ENCODE assay signal across 8 cellular contexts in the genomic region with DNA sequence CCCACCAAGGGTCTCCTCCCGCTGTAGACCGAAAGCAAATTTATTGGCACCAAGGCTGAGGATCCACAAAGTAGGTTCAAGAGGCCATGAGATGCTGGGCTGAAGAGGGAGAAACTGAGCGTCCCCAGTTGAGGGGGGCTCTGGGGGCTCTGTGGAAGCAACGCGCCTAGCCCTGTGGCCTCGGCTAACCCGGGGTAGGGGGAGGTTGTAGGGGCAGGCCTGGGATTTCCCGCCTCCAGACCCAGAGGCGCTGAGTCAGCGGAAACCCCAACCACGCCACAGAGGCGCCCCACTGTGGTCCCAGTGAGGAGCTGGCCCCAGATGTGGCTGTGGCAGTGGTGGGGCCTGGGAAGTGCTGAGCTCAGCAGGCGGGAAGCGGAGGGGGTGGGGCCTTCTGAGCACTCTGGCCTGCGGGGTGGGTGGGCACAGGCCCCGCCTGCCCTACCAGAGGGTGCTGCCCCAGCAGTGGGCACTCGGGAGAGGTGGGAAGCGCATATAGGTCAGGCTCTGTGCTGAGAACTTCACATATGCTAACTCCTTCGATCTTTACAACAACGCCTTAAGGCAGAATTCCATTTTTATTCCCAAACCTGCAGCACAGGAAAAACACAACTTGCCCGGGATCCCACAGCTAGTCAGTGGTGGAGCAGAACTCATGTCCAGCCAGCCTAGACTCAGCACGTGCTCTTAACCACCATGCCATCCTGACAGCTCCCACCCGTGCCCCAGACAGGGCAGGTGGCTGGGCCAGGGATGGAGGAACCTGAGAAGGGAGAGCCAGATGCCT. TPM values are rescaled to one million over a fixed set of nuclear protein-coding genes. Genes with fewer than 3 reads are reported as not detected.
DNase-seq lines count a peak whose midpoint lies in the region; ATAC-seq, FAIRE-seq and TF ChIP-seq lines count a peak whose summit lies in the region.

No MANE protein-coding gene starts in this region.

- TF ChIP-seq RAD21 in H1 (IDR thresholded peaks at IDR 0.05 in 1 of 2, conservative IDR thresholded peaks at IDR 0.05 in 1 of 2; ENCODE audit: low read depth in 2 of 2, low read length in 2 of 2), result peak; percentile 32 to 47; a peak in 3 of 4 replicates

- H3K4me3 Mint-ChIP-seq in stimulated activated naive B cell treated with anti-CD40 and anti-IgM and Interleukin-4, amounts not matched to agents 10 μg/mL and 1 μg/mL and 100 μg/mL, for 72 hours, result peak overlapping the region; percentile 44 to 66

- H3K4me3 ChIP-seq in H1 (ENCODE audit: extremely low read depth in 1 of 4, insufficient read depth in 2 of 4, low read depth in 3 of 4, low read length in 4 of 4) (peak overlapping the region in 3 of 4 experiments; percentile 15 to 69 (median 17); a peak in 5 of 8 replicates), mucosa of stomach (ENCODE audit: low read length) (peak overlapping the region; percentile 3)

- peak overlapping the region; percentile 70 to 78 for H3K4me2 ChIP-seq in H1 (ENCODE audit: insufficient read depth in 1 of 2, low read depth in 2 of 2, low read length in 2 of 2)

- H3K56ac ChIP-seq in H1 (replicated peaks; ENCODE audit: insufficient read length, low read depth, low read length), result peak overlapping the region; percentile 38

- H3K9me3 ChIP-seq in H1 (ENCODE audit: insufficient read depth in 2 of 2, low read depth in 1 of 2, low read length in 1 of 2), result no peaks in the 10 kb centered on the region
- H3K9me3 ChIP-seq in mucosa of stomach (ENCODE audit: control insufficient read depth, low read length), result no peaks in the 10 kb centered on the region

- H3K18ac ChIP-seq in H1 (ENCODE audit: extremely low read depth, low read length), result peak overlapping the region; percentile 76

- H3K4me1 ChIP-seq in H1 (replicated peaks in 1 of 4; ENCODE audit: control insufficient read depth in 3 of 4, insufficient read depth in 4 of 4, low read length in 3 of 4) (peaks cover 15 to 35% (median 16%) of the 10 kb centered on the region in 4 experiments), mucosa of stomach (ENCODE audit: control insufficient read depth, insufficient read depth, low read length) (peaks cover 14% of the 10 kb centered on the region)

- peaks cover 38 to 44% of the 10 kb centered on the region in 2 donors for H3K4me1 Mint-ChIP-seq in stimulated activated naive B cell treated with anti-CD40 and anti-IgM and Interleukin-4, amounts not matched to agents 10 μg/mL and 1 μg/mL and 100 μg/mL, for 72 hours

- H3K36me3 Mint-ChIP-seq in stimulated activated naive B cell treated with anti-CD40 and anti-IgM and Interleukin-4, amounts not matched to agents 10 μg/mL and 1 μg/mL and 100 μg/mL, for 72 hours, result no peaks in the 10 kb centered on the region

- no peak overlapping the region for H3K23ac ChIP-seq in H1 (ENCODE audit: insufficient read length)

- H3K27ac Mint-ChIP-seq in stimulated activated naive B cell treated with anti-CD40 and anti-IgM and Interleukin-4, amounts not matched to agents 10 μg/mL and 1 μg/mL and 100 μg/mL, for 72 hours, result peak overlapping the region; percentile 28

- peaks cover 5% of the 10 kb centered on the region for H3K23me2 ChIP-seq in H1 (ENCODE audit: low read depth, low read length)

- no peaks in the 10 kb centered on the region for H3K36me3 ChIP-seq in H1 (ENCODE audit: control insufficient read depth in 2 of 4, insufficient read depth in 4 of 4, low read length in 3 of 4)
- H3K36me3 ChIP-seq in mucosa of stomach (ENCODE audit: control insufficient read depth, insufficient read depth, low read length), result no peaks in the 10 kb centered on the region

- TF ChIP-seq CTCF in AG09319 (IDR thresholded peaks at IDR 0.05; ENCODE audit: low read depth, low read length) (peak; percentile 45), H1 (IDR thresholded peaks at IDR 0.05; ENCODE audit: control extremely low read depth in 1 of 3, insufficient read depth in 1 of 3, low read depth in 1 of 3, low read length in 3 of 3) (peak in 2 of 3 experiments; percentile 6 to 24; a peak in 2 of 4 replicates)

- peaks cover 50 to 69% of the 10 kb centered on the region in 2 donors for H3K27me3 Mint-ChIP-seq in stimulated activated naive B cell treated with anti-CD40 and anti-IgM and Interleukin-4, amounts not matched to agents 10 μg/mL and 1 μg/mL and 100 μg/mL, for 72 hours

- FAIRE-seq in H1 (lab: Jason Lieb, UNC), result no peak

- peak overlapping the region; percentile 46 for H2AK5ac ChIP-seq in H1 (ENCODE audit: low read depth, low read length)

- 26% methylated on average over 20 of the region's 23 CpGs; no CpG with 5 or more reads in 1 of the 2 experiments for WGBS in H1 (ENCODE audit: extremely low coverage in 1 of 2, insufficient coverage in 1 of 2, insufficient read length in 1 of 2, insufficient replicate concordance in 2 of 2, low coverage in 1 of 2, low lambda C conversion rate in 2 of 2, missing lambda C conversion rate in 1 of 2), 2 experiments

- no peak overlapping the region for H3K14ac ChIP-seq in H1 (ENCODE audit: insufficient read length)

- peak overlapping the region; percentile 89; the same call in 1 of the 2 replicates for H2BK5ac ChIP-seq in H1 (ENCODE audit: low read depth, low read length)

- H3K27ac ChIP-seq in H1 (ENCODE audit: low read depth, low read length), result no peak overlapping the region; the same call in 1 of the 2 replicates

- H3K79me1 ChIP-seq in H1 (ENCODE audit: low read depth, low read length), result no peaks in the 10 kb centered on the region

- peak overlapping the region; percentile 89 for H2BK12ac ChIP-seq in H1 (ENCODE audit: low read depth, low read length)

- POLR2A ChIA-PET in H1 (lab: Charles Lee; ENCODE audit: partially characterized antibody), result interaction anchor here (1.1 to 7.3 kb wide), 16 partner anchors 10 to 84 kb away, joined by 3 to 43 read pairs (median 4); a partner anchor contains a TSS

- H2BK15ac ChIP-seq in H1 (ENCODE audit: low read length), result peak overlapping the region; percentile 54

- ATAC-seq in stimulated activated naive B cell treated with anti-CD40 and anti-IgM and Interleukin-4, amounts not matched to agents 10 μg/mL and 1 μg/mL and 100 μg/mL, for 72 hours (replicated peaks), result peak; percentile 65 to 66

- peak overlapping the region; percentile 86 for H4K91ac ChIP-seq in H1 (replicated peaks; ENCODE audit: insufficient read length, low read length)

- CTCF ChIA-PET in H1 (lab: Charles Lee; ENCODE audit: partially characterized antibody), result interaction anchor here (0.7 to 8.1 kb wide), 18 partner anchors 8 to 112 kb away, joined by 3 to 108 read pairs (median 4); no protein-coding TSS in a partner anchor

- H3K4ac ChIP-seq in H1 (replicated peaks; ENCODE audit: insufficient read length, low read depth, low read length), result peak overlapping the region; percentile 93

- TF ChIP-seq EP300 in H1 (IDR thresholded peaks at IDR 0.05; ENCODE audit: borderline replicate concordance in 1 of 2, low read depth in 2 of 2, low read length in 2 of 2), result no peak

- TF ChIP-seq POLR2A in H1 (IDR thresholded peaks at IDR 0.05; ENCODE audit: control extremely low read depth in 1 of 2, low read depth in 2 of 2, low read length in 2 of 2), result no peak

- peak overlapping the region; percentile 64 for H4K8ac ChIP-seq in H1 (ENCODE audit: extremely low read depth, insufficient read depth, low read length)

- H3K79me2 ChIP-seq in H1 (ENCODE audit: control insufficient read depth in 1 of 2, insufficient read depth in 2 of 2, low read length in 2 of 2), result no peaks in the 10 kb centered on the region

- H3K9ac ChIP-seq in H1 (replicated peaks in 1 of 4; ENCODE audit: extremely low read depth in 1 of 4, low read depth in 3 of 4, low read length in 3 of 4) (peak overlapping the region in 2 of 4 experiments; percentile 39 to 50; a peak in 5 of 7 replicates), mucosa of stomach (ENCODE audit: low read length) (peak overlapping the region; percentile 25)

- H2BK120ac ChIP-seq in H1 (replicated peaks; ENCODE audit: low read depth, low read length), result peak overlapping the region; percentile 86

- no peak for DNase-seq in AG09319 (ENCODE audit: extremely low read depth, low read depth)
- peak; percentile 70 for DNase-seq in HT-29 (ENCODE audit: low spot score)
- peak; percentile 75 to 82 for DNase-seq in activated CD4-positive, alpha-beta T cell treated with anti-CD3 and anti-CD28 coated beads, Interleukin-2, amount 50 U/mL, for 48 hours
- peak in 1 of 2 experiments; percentile 80 for DNase-seq in H1 (ENCODE audit: low read depth in 1 of 2, low spot score in 2 of 2)
- peak; percentile 40 for DNase-seq in stimulated activated naive B cell treated with anti-CD40 and anti-IgM and Interleukin-4, amounts not matched to agents 10 μg/mL and 1 μg/mL and 100 μg/mL, for 72 hours
- no peak for DNase-seq in NCI-H128 (lab: John Stamatoyannopoulos, UW; ENCODE audit: unreplicated experiment)
- no peak for DNase-seq in SIG-M5 treated with dmso at 0.1 percent for 504 hours (lab: John Stamatoyannopoulos, UW; ENCODE audit: unreplicated experiment)

- H3K27me3 ChIP-seq in H1 (replicated peaks in 1 of 4; ENCODE audit: control insufficient read depth in 3 of 4, extremely low read depth in 1 of 4, insufficient read depth in 3 of 4, low read length in 3 of 4) (no peaks in the 10 kb centered on the region; a peak in 1 of 7 replicates), mucosa of stomach (ENCODE audit: control insufficient read depth, insufficient read depth, low read length) (peaks cover 14% of the 10 kb centered on the region)

- H2BK20ac ChIP-seq in H1 (ENCODE audit: low read length), result 0 out of 2 replicates have a peak overlapping the region, but pooled peaks have one; percentile 87

- peak overlapping the region; percentile 58 for H2AFZ ChIP-seq in H1 (ENCODE audit: low read length)

- H4K20me1 ChIP-seq in H1 (replicated peaks in 1 of 2; ENCODE audit: control insufficient read depth in 1 of 2, insufficient read depth in 2 of 2, low read length in 2 of 2), result no peaks in the 10 kb centered on the region

- no peaks in the 10 kb centered on the region for H3K9me3 Mint-ChIP-seq in stimulated activated naive B cell treated with anti-CD40 and anti-IgM and Interleukin-4, amounts not matched to agents 10 μg/mL and 1 μg/mL and 100 μg/mL, for 72 hours

- peak overlapping the region; percentile 74 for H4K5ac ChIP-seq in H1 (ENCODE audit: insufficient read length, low read depth, low read length)

RNA-seq across cellular contexts. Expression of a gene that starts 1.5 kb away (rescaled TPM):
- total RNA-seq in HT-29 (2014; rRNA removed; shearing (Covaris generic)), result 31.0 and 37.5 TPM in 2 replicates
- total RNA-seq in H1 (2021; fragmentation: NEBNext Ultra II Directional; extraction: Animal tissue kit (Norgen Biotek cat#: 25700)), result 7.9 and 10.5 TPM in 2 replicates
- polyA plus RNA-seq in H1 (2011; rRNA removed), result 2.0 and 3.4 TPM in 2 replicates
- polyA plus RNA-seq in H1 (2011; cell fraction: cytosol; rRNA removed), result 4.3 TPM
- 31.3 TPM for polyA plus RNA-seq in H1 (2011; cell fraction: nucleus; rRNA removed)
- 6.8 to 10.8 TPM (median 7.9 TPM) in 4 replicates for polyA plus RNA-seq in H1 (2012, experiment 1 of 2)
- polyA plus RNA-seq in H1 (2012, experiment 2 of 2), result 2.9 TPM
- polyA plus RNA-seq in H1 (2013, experiment 1 of 2), result 4.2 TPM
- polyA plus RNA-seq in H1 (2013, experiment 2 of 2), result 3.6 TPM
- polyA minus RNA-seq in H1 (2011; rRNA and poly(A)+ RNA removed), result 3.3 and 4.2 TPM in 2 replicates
- 6.8 TPM for polyA minus RNA-seq in H1 (2011; cell fraction: cytosol; rRNA and poly(A)+ RNA removed)
- polyA minus RNA-seq in H1 (2011; cell fraction: nucleus; rRNA and poly(A)+ RNA removed), result 8.7 TPM

RNA-seq across cellular contexts. Expression of a gene that starts 58.9 kb away (rescaled TPM):
- 1.2 and 2.2 TPM in 2 replicates for total RNA-seq in HT-29 (2014; rRNA removed; shearing (Covaris generic))
- total RNA-seq in H1 (2021; fragmentation: NEBNext Ultra II Directional; extraction: Animal tissue kit (Norgen Biotek cat#: 25700)), result 25.8 and 26.2 TPM in 2 replicates
- polyA plus RNA-seq in H1 (2011; rRNA removed), result 15.6 and 29.0 TPM in 2 replicates
- 20.6 TPM for polyA plus RNA-seq in H1 (2011; cell fraction: cytosol; rRNA removed)
- polyA plus RNA-seq in H1 (2011; cell fraction: nucleus; rRNA removed), result 126 TPM
- polyA plus RNA-seq in H1 (2012, experiment 1 of 2), result 17.3 to 29.1 TPM (median 22.1 TPM) in 4 replicates
- 15.4 TPM for polyA plus RNA-seq in H1 (2012, experiment 2 of 2)
- polyA plus RNA-seq in H1 (2013, experiment 1 of 2), result 13.4 TPM
- polyA plus RNA-seq in H1 (2013, experiment 2 of 2), result 13.0 TPM
- polyA minus RNA-seq in H1 (2011; rRNA and poly(A)+ RNA removed), result 7.5 and 9.4 TPM in 2 replicates
- polyA minus RNA-seq in H1 (2011; cell fraction: cytosol; rRNA and poly(A)+ RNA removed), result 14.0 TPM
- polyA minus RNA-seq in H1 (2011; cell fraction: nucleus; rRNA and poly(A)+ RNA removed), result 22.9 TPM

Comparison
In these comparisons a context has a peak if more than half of its experiments do, and no peak if none do; other contexts are left out.
1. DNase-seq: peak in HT-29 (single experiment), activated CD4-positive, alpha-beta T cell treated with anti-CD3 and anti-CD28 coated beads, Interleukin-2, amount 50 U/mL, for 48 hours (2 of 2) and stimulated activated naive B cell treated with anti-CD40 and anti-IgM and Interleukin-4, amounts not matched to agents 10 μg/mL and 1 μg/mL and 100 μg/mL, for 72 hours (single experiment); none in AG09319 (single experiment), NCI-H128 (single experiment) and SIG-M5 treated with dmso at 0.1 percent for 504 hours (single experiment).